18 cellular contexts compared by ENCODE assay signal in genomic region chr3:25511972-25512721, GRCh38.
"Had no signal": no experiment of that assay in that cellular context is flagged by ENCODE, and none has a peak within 500 bp of the region (broad histone marks: within the 10 kb centered on the region; RNA-seq: fewer than 3 reads in every experiment).

No MANE protein-coding gene starts in this region.

- H3K36me3 Mint-ChIP-seq: naive thymus-derived CD4-positive, alpha-beta T cell; neural progenitor cell had no signal

- H3K27me3 Mint-ChIP-seq: progenitor cell of endocrine pancreas had no signal

- ATAC-seq: naive thymus-derived CD4-positive, alpha-beta T cell; pancreas; sciatic nerve had no signal

- H3K9me3 ChIP-seq: pancreas, tibial artery, upper lobe of left lung, uterus had no signal

- H3K27me3 ChIP-seq: neural progenitor cell, pancreas, tibial artery, upper lobe of left lung, uterus had no signal

- H3K4me1 ChIP-seq: neural progenitor cell, pancreas had no signal

- DNase-seq: central memory CD4-positive, alpha-beta T cell; effector CD4-positive, alpha-beta T cell; foreskin melanocyte; islet precursor cell; mesendoderm; naive thymus-derived CD4-positive, alpha-beta T cell; occipital lobe; pancreas; stimulated activated CD4-positive, alpha-beta T cell treated with anti-CD3 and anti-CD28 coated beads, Interleukin-12 subunit alpha, Interleukin-12 subunit beta, amount 100 ng/mL, for 4 hours; stimulated activated naive CD4-positive, alpha-beta T cell; tibial artery; upper lobe of left lung; uterus had no signal

- H3K9me3 Mint-ChIP-seq: neural progenitor cell had no signal

- H3K36me3 ChIP-seq: neural progenitor cell, pancreas, tibial artery, upper lobe of left lung, uterus had no signal

- H3K4me1 Mint-ChIP-seq: naive thymus-derived CD4-positive, alpha-beta T cell had no signal

- H3K27ac Mint-ChIP-seq: naive thymus-derived CD4-positive, alpha-beta T cell; neural progenitor cell; progenitor cell of endocrine pancreas had no signal

- H3K4me3 Mint-ChIP-seq: naive thymus-derived CD4-positive, alpha-beta T cell; neural progenitor cell had no signal

- H3K4me3 ChIP-seq: coronary artery, neural progenitor cell, pancreas, skin epidermis, tibial artery, upper lobe of left lung, uterus had no signal

- H3K27ac ChIP-seq: coronary artery, neural progenitor cell, pancreas, skin epidermis, upper lobe of left lung, uterus had no signal
